2 cellular contexts compared by ENCODE assay signal in the genomic region with DNA sequence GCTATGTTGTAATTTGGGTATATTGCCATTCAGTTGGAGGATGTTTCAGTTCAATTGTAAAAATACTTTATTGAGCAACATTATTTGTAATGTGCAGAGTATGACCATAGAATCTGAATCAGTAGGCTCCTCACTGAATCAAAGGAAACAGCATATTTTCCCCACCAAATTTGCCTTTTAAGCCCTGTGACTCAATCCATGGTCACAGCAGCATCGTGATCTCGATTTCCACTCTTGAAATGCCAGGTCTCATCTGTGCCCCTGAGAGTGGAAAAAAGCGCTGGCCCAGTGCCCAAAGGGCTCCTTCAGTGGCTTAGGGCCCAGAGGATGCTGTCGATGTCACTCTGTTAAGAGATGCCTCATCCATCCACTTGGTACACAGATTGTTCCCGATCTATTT.
TF ChIP-seq lines count a peak whose summit lies in the region.

No MANE protein-coding gene starts in this region.

TF ChIP-seq in IMR-90, 13 proteins besides CTCF, POLR2A, EP300 and RAD21:
- no peak for TF ChIP-seq RCOR1 (IDR thresholded peaks at IDR 0.05; ENCODE audit: insufficient replicate concordance, low read length)
- TF ChIP-seq CEBPB (IDR thresholded peaks at IDR 0.05; ENCODE audit: low read depth, low read length): peak; percentile 89
- no peak for TF ChIP-seq SMC3 (IDR thresholded peaks at IDR 0.05; ENCODE audit: low read depth, low read length)
- peak; percentile 27; the same call in 1 of the 2 replicates for TF ChIP-seq BHLHE40 (IDR thresholded peaks at IDR 0.05; ENCODE audit: low read depth, low read length)

TF ChIP-seq in GM12878, 131 proteins besides CTCF, POLR2A, EP300 and RAD21:
- TF ChIP-seq BACH1 (IDR thresholded peaks at IDR 0.05; ENCODE audit: borderline replicate concordance): no peak
- TF ChIP-seq, protein P1, sequence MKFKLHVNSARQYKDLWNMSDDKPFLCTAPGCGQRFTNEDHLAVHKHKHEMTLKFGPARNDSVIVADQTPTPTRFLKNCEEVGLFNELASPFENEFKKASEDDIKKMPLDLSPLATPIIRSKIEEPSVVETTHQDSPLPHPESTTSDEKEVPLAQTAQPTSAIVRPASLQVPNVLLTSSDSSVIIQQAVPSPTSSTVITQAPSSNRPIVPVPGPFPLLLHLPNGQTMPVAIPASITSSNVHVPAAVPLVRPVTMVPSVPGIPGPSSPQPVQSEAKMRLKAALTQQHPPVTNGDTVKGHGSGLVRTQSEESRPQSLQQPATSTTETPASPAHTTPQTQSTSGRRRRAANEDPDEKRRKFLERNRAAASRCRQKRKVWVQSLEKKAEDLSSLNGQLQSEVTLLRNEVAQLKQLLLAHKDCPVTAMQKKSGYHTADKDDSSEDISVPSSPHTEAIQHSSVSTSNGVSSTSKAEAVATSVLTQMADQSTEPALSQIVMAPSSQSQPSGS (IDR thresholded peaks at IDR 0.05; ENCODE audit: low read length): no peak
